8 cellular contexts compared by ENCODE assay signal in the genomic region with DNA sequence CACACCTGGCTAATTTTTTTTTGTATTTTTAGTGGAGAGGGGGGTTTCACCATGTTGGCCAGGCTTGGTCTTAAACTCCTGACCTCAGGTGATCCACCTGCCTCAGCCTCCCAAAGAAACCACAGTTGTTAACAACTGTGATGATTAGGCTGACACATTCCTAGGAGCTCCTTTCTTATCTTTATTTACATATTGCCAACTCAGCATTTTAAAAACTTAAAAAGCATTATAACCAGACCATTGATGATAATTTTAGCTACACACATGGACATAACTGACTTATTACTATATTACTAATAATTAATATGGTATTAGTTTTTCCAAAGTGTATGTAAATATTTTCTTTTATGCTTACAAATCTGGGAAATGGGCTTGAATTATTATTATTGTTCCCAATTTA.
"Had no signal": no experiment of that assay in that cellular context is flagged by ENCODE, and none has a peak within 500 bp of the region (broad histone marks: within the 10 kb centered on the region; RNA-seq: fewer than 3 reads in every experiment).

No MANE protein-coding gene starts in this region.

- H3K4me3 ChIP-seq: GM23248 had no signal

- FAIRE-seq: H54, HTR-8/SVneo had no signal

- H3K9ac ChIP-seq: GM23248, KMS-11 had no signal

- H2AFZ ChIP-seq: GM23248 had no signal

- H3K4me2 ChIP-seq: KMS-11 had no signal

- H3K27ac ChIP-seq: GM23248, KMS-11 had no signal

- DNase-seq: GM23248, GOT3, H9, HCEC 1CT, KBM-7 had no signal
